1 cellular context compared by ENCODE assay signal in genomic region chr19:41194157-41194552, GRCh38.
TF ChIP-seq lines count a peak whose summit lies in the region.

No MANE protein-coding gene starts in this region.

TF ChIP-seq in K562, 482 proteins besides CTCF, POLR2A, EP300 and RAD21:
- TF ChIP-seq TCFL5 (CRISPR knock-in tag; conservative IDR thresholded peaks at IDR 0.05) = no peak
- TF ChIP-seq ZNF707 (CRISPR knock-in tag; conservative IDR thresholded peaks at IDR 0.05) = no peak
- TF ChIP-seq ZNF699 (CRISPR knock-in tag; IDR thresholded peaks at IDR 0.05; ENCODE audit: insufficient replicate concordance) = no peak
- no peak for TF ChIP-seq HNRNPLL (IDR thresholded peaks at IDR 0.05; ENCODE audit: low read depth, low read length, poor library complexity, severe bottlenecking)
- peak; percentile 12 for TF ChIP-seq PRDM10 (IDR thresholded peaks at IDR 0.05; ENCODE audit: partially characterized antibody)
- no peak for TF ChIP-seq RAD51 (IDR thresholded peaks at IDR 0.05; ENCODE audit: borderline replicate concordance, low read depth)
- TF ChIP-seq NFATC3 (IDR thresholded peaks at IDR 0.05) = no peak
